In the genomic region with DNA sequence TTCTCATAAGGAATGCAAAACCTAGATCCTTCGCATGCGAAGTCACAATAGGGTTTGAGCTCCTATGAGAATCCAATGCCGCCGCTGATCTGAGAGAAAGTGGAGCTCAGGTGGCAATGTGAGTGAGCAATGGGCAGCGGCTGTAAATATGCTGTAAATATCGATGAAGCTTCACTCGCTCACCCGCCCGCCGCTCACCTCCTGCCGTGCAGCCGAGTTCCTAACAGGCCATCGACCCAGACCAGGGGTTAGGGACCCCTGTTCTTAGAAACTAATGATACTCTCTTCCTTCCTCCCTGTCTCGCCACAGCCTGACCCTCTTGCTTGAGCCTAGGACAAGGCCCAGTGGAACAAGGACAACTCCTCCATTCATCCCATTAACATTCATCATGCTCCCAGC, we compare ENCODE assay signal across 20 cellular contexts. TPM values are rescaled to one million over a fixed set of nuclear protein-coding genes. Genes with fewer than 3 reads are reported as not detected.
DNase-seq lines count a peak whose midpoint lies in the region; ATAC-seq, FAIRE-seq and TF ChIP-seq lines count a peak whose summit lies in the region.
"Had no signal": no experiment of that assay in that cellular context is flagged by ENCODE, and none has a peak within 500 bp of the region (broad histone marks: within the 10 kb centered on the region; RNA-seq: fewer than 3 reads in every experiment).

No MANE protein-coding gene starts in this region.

- H3K4me1 ChIP-seq in IMR-90 (ENCODE audit: control insufficient read depth, insufficient read depth, low read length) = peaks cover 20% of the 10 kb centered on the region
- H3K4me1 ChIP-seq in mesendoderm (ENCODE audit: control insufficient read depth, low read depth, low read length) = no peaks in the 10 kb centered on the region
- peaks cover 0 to 54% (median 54%) of the 10 kb centered on the region in 5 donors for H3K4me1 ChIP-seq in subcutaneous abdominal adipose tissue (ENCODE audit: control insufficient read depth in 5 of 5, insufficient read depth in 5 of 5, low read length in 5 of 5)

- peaks cover 53% of the 10 kb centered on the region for H3K4me1 Mint-ChIP-seq in brain
- H3K4me1 Mint-ChIP-seq in activated CD4-positive, alpha-beta memory T cell treated with anti-CD3 and anti-CD28 coated beads for 36 hours (ENCODE audit: low read depth) = peaks cover 3% of the 10 kb centered on the region
- H3K4me1 Mint-ChIP-seq: GM23338 had no signal

- H2BK120ac ChIP-seq in IMR-90 (ENCODE audit: low read depth, low read length) (no peak overlapping the region), mesendoderm (ENCODE audit: low read depth, low read length) (no peak overlapping the region)

- H3K9me3 ChIP-seq in IMR-90 (ENCODE audit: control insufficient read depth, insufficient read depth, low read length) = no peaks in the 10 kb centered on the region
- no peaks in the 10 kb centered on the region for H3K9me3 ChIP-seq in subcutaneous abdominal adipose tissue (ENCODE audit: control insufficient read depth in 5 of 5, low read length in 5 of 5)
- H3K9me3 ChIP-seq: BLaER1 had no signal

- H4K5ac ChIP-seq in IMR-90 (ENCODE audit: low read depth, low read length) (no peak overlapping the region), mesendoderm (ENCODE audit: low read length) (no peak overlapping the region)

- 0 out of 2 replicates have a peak overlapping the region, but pooled peaks have one; percentile 20 for H2BK20ac ChIP-seq in IMR-90 (ENCODE audit: low read depth, low read length)

- intact Hi-C loops in IMR-90 (cut with micrococcal nuclease) = no loop called here
- intact Hi-C loops in activated CD4-positive, alpha-beta memory T cell treated with anti-CD3 and anti-CD28 coated beads for 36 hours (cut with micrococcal nuclease) = no loop called here

- H3K27me3 Mint-ChIP-seq in brain = no peaks in the 10 kb centered on the region
- H3K27me3 Mint-ChIP-seq in activated CD4-positive, alpha-beta memory T cell treated with anti-CD3 and anti-CD28 coated beads for 36 hours = peaks cover 3% of the 10 kb centered on the region
- H3K27me3 Mint-ChIP-seq: CD4-positive, alpha-beta memory T cell had no signal

- peak overlapping the region; percentile 42 for H2AK9ac ChIP-seq in IMR-90 (replicated peaks; ENCODE audit: low read depth, low read length, poor library complexity)

- H4K8ac ChIP-seq in IMR-90 (ENCODE audit: low read depth in 2 of 2, low read length in 2 of 2) (no peak overlapping the region), mesendoderm (ENCODE audit: low read depth, low read length) (no peak overlapping the region)

- H3K27ac ChIP-seq in IMR-90 (ENCODE audit: insufficient read depth, low read length) (no peak overlapping the region), mesendoderm (ENCODE audit: low read depth, low read length) (no peak overlapping the region), subcutaneous abdominal adipose tissue (ENCODE audit: low read depth, low read length) (peak overlapping the region; percentile 88)
- H3K27ac ChIP-seq: BLaER1, HL-60 had no signal

- no peak overlapping the region for H3K4me3 Mint-ChIP-seq in brain
- H3K4me3 Mint-ChIP-seq in activated CD4-positive, alpha-beta memory T cell treated with anti-CD3 and anti-CD28 coated beads for 36 hours = no peak overlapping the region
- H3K4me3 Mint-ChIP-seq: CD14-positive monocyte; CD4-positive, alpha-beta memory T cell; GM23338 had no signal

- H3K27me3 ChIP-seq in IMR-90 (ENCODE audit: control insufficient read depth, insufficient read depth, low read length) (no peaks in the 10 kb centered on the region), mesendoderm (ENCODE audit: insufficient read depth, low read length, poor library complexity) (no peaks in the 10 kb centered on the region), subcutaneous abdominal adipose tissue (ENCODE audit: control insufficient read depth in 5 of 5, insufficient read depth in 4 of 5, low read length in 5 of 5) (no peaks in the 10 kb centered on the region)
- H3K27me3 ChIP-seq: BLaER1 had no signal

- TF ChIP-seq CTCF in IMR-90 (conservative IDR thresholded peaks at IDR 0.05; ENCODE audit: low read depth, low read length) (no peak), brain (conservative IDR thresholded peaks at IDR 0.05) (no peak)

- H3K36me3 ChIP-seq in IMR-90 (ENCODE audit: control insufficient read depth, insufficient read depth, low read length) (no peaks in the 10 kb centered on the region), mesendoderm (ENCODE audit: control insufficient read depth, insufficient read depth, low read length) (no peaks in the 10 kb centered on the region), subcutaneous abdominal adipose tissue (ENCODE audit: control insufficient read depth in 5 of 5, insufficient read depth in 5 of 5, low read length in 5 of 5) (no peaks in the 10 kb centered on the region)
- H3K36me3 ChIP-seq: BLaER1 had no signal

- dilution Hi-C loops in IMR-90 (cut with HindIII; ENCODE audit: low sequenced_read_pairs, unreplicated experiment) = no loop called here

- no TSS peak for BruUV-seq in IMR-90 (replicated peaks; lab: Mats Ljungman, UMichigan)

- no peaks in the 10 kb centered on the region for H3K36me3 Mint-ChIP-seq in brain
- no peaks in the 10 kb centered on the region for H3K36me3 Mint-ChIP-seq in activated CD4-positive, alpha-beta memory T cell treated with anti-CD3 and anti-CD28 coated beads for 36 hours
- H3K36me3 Mint-ChIP-seq: CD14-positive monocyte; CD4-positive, alpha-beta memory T cell had no signal

- H3K9me1 ChIP-seq in IMR-90 (ENCODE audit: insufficient read depth, low read length) = peaks cover 13% of the 10 kb centered on the region

- H4K20me1 ChIP-seq in IMR-90 (ENCODE audit: insufficient read depth, low read length) = no peaks in the 10 kb centered on the region
- H4K20me1 ChIP-seq: BLaER1 had no signal

- no peak for DNase-seq in IMR-90
- no peak for DNase-seq in mesendoderm
- no peak for DNase-seq in ureter (ENCODE audit: low spot score)
- no peak for DNase-seq in GM19239 (ENCODE audit: insufficient read length, low spot score)
- DNase-seq in activated CD4-positive, alpha-beta memory T cell treated with anti-CD3 and anti-CD28 coated beads for 36 hours = no peak
- DNase-seq: 8988T; CD4-positive, alpha-beta memory T cell; DMS153; DMS79; GDM1; HCEC 1CT had no signal

- H3K4ac ChIP-seq in IMR-90 (ENCODE audit: low read depth, low read length) (peak overlapping the region; percentile 47; the same call in 1 of the 2 replicates), mesendoderm (ENCODE audit: low read depth, low read length) (no peak overlapping the region)

- no peak overlapping the region for H3K14ac ChIP-seq in IMR-90 (replicated peaks; ENCODE audit: low read depth, low read length)

- H3K9ac ChIP-seq in IMR-90 (ENCODE audit: low read depth, low read length) (no peak overlapping the region), mesendoderm (ENCODE audit: low read length) (no peak overlapping the region), subcutaneous abdominal adipose tissue (ENCODE audit: low read length in 5 of 5) (peak overlapping the region in 3 of 5 donors; percentile 26 to 53 (median 44))
- H3K9ac ChIP-seq: BLaER1 had no signal

- H3K4me2 ChIP-seq in IMR-90 (ENCODE audit: low read depth, low read length) (no peak overlapping the region), mesendoderm (ENCODE audit: low read length) (no peak overlapping the region)
- H3K4me2 ChIP-seq: BLaER1, GM23338 had no signal

- H2BK15ac ChIP-seq in IMR-90 (ENCODE audit: low read depth, low read length) (no peak overlapping the region), mesendoderm (replicated peaks; ENCODE audit: low read depth) (no peak overlapping the region)

- H2AK5ac ChIP-seq in IMR-90 (ENCODE audit: low read depth, low read length) (peak overlapping the region; percentile 85), mesendoderm (ENCODE audit: low read length) (no peak overlapping the region)

- no peaks in the 10 kb centered on the region for H3K79me2 ChIP-seq in mesendoderm (ENCODE audit: control insufficient read depth, insufficient read depth, low read length)

- no peak for FAIRE-seq in GM19239 (lab: Jason Lieb, UNC)
- FAIRE-seq: GM12892, GM18507, H54 had no signal

- H3K9me3 Mint-ChIP-seq in brain = peaks cover 0 to 11% (median 0%) of the 10 kb centered on the region in 5 experiments
- no peaks in the 10 kb centered on the region for H3K9me3 Mint-ChIP-seq in activated CD4-positive, alpha-beta memory T cell treated with anti-CD3 and anti-CD28 coated beads for 36 hours

- H3K18ac ChIP-seq in IMR-90 (ENCODE audit: low read depth, low read length) (no peak overlapping the region), mesendoderm (ENCODE audit: low read length) (no peak overlapping the region)

- 93% methylated on average over 2 of the region's 14 CpGs; no CpG with 5 or more reads in 1 of the 2 experiments for WGBS in IMR-90 (ENCODE audit: extremely low coverage in 2 of 2, insufficient read length in 1 of 2), 2 experiments
- no CpG with 5 or more reads among the region's 14 CpGs for WGBS in mesendoderm (ENCODE audit: extremely low coverage, insufficient coverage, low lambda C conversion rate)

- H4K91ac ChIP-seq in IMR-90 (ENCODE audit: insufficient read depth, low read depth, low read length) = no peak overlapping the region

- H2BK5ac ChIP-seq in IMR-90 (ENCODE audit: low read depth, low read length, poor library complexity, severe bottlenecking) (no peak overlapping the region), mesendoderm (ENCODE audit: low read length) (no peak overlapping the region)

- H3K4me3 ChIP-seq in IMR-90 (ENCODE audit: insufficient read depth, low read depth, low read length) (no peak overlapping the region), mesendoderm (ENCODE audit: low read length) (no peak overlapping the region), subcutaneous abdominal adipose tissue (ENCODE audit: low read depth in 1 of 5, low read length in 5 of 5) (peak overlapping the region in 2 of 5 donors; percentile 34 to 42)
- H3K4me3 ChIP-seq: BLaER1, GM23338 had no signal

- CTCF ChIA-PET in IMR-90 (lab: Yijun Ruan, JAX) = no interaction called here
- CTCF ChIA-PET in activated CD4-positive, alpha-beta memory T cell treated with anti-CD3 and anti-CD28 coated beads for 36 hours (lab: Charles Lee) = no interaction called here

- H3K23ac ChIP-seq in IMR-90 (ENCODE audit: low read depth, low read length) (no peak overlapping the region), mesendoderm (ENCODE audit: low read length) (no peak overlapping the region)

- peak overlapping the region in 3 of 5 experiments; percentile 3 to 72 (median 48) for H3K27ac Mint-ChIP-seq in brain
- H3K27ac Mint-ChIP-seq in activated CD4-positive, alpha-beta memory T cell treated with anti-CD3 and anti-CD28 coated beads for 36 hours = no peak overlapping the region
- H3K27ac Mint-ChIP-seq: CD4-positive, alpha-beta memory T cell; GM23338 had no signal

- no peak for TF ChIP-seq POLR2A in IMR-90 (IDR thresholded peaks at IDR 0.05; ENCODE audit: low read depth, low read length)

- no peak overlapping the region for H3K56ac ChIP-seq in IMR-90 (ENCODE audit: extremely low read depth, insufficient read depth, low read length)
- peak overlapping the region; percentile 19 for H3K56ac ChIP-seq in mesendoderm (ENCODE audit: low read length)

- ATAC-seq in IMR-90 (ENCODE audit: low read depth) = no peak
- ATAC-seq: GM23338 had no signal

- no peak for TF ChIP-seq RAD21 in IMR-90 (IDR thresholded peaks at IDR 0.05; ENCODE audit: low read length)

- in situ Hi-C loops in IMR-90 (cut with MboI; ENCODE audit: low sequenced_read_pairs) = no loop called here

- POLR2A ChIA-PET in IMR-90 (lab: Charles Lee; ENCODE audit: unreplicated experiment) = no interaction called here
- POLR2A ChIA-PET in activated CD4-positive, alpha-beta memory T cell treated with anti-CD3 and anti-CD28 coated beads for 36 hours (lab: Charles Lee) = interaction anchor here (1.1 kb wide), 1 partner anchor 9 kb away, joined by 3 read pairs; a partner anchor contains a TSS

- H2AFZ ChIP-seq in IMR-90 (replicated peaks; ENCODE audit: low read length, poor library complexity) = peak overlapping the region; percentile 32
- H2AFZ ChIP-seq: GM23338 had no signal

- no peaks in the 10 kb centered on the region for H3K79me1 ChIP-seq in IMR-90 (ENCODE audit: low read depth in 1 of 2, low read length in 2 of 2)
- H3K79me1 ChIP-seq in mesendoderm (ENCODE audit: low read length) = no peaks in the 10 kb centered on the region

RNA-seq across cellular contexts. Expression of a gene that starts 9.5 kb away (rescaled TPM):
- total RNA-seq in IMR-90 (2012; rRNA removed) (3.9 and 6.1 TPM in 2 replicates), ureter (56.4 TPM)
- polyA plus RNA-seq in IMR-90 (2012; rRNA removed) (10.3 TPM in 2 replicates), brain (ENCODE audit: insufficient read depth, low read depth, low replicate concordance) (30.3 TPM)
- polyA plus RNA-seq in IMR-90 (2012; cell fraction: cytosol; rRNA removed) = 2.1 and 4.1 TPM in 2 replicates
- polyA plus RNA-seq in IMR-90 (2012; cell fraction: nucleus; rRNA removed; ENCODE audit: low replicate concordance) = 109 and 145 TPM in 2 replicates
- 2.4 TPM for polyA plus RNA-seq in mesendoderm (2013, experiment 1 of 2)
- polyA plus RNA-seq in mesendoderm (2013, experiment 2 of 2) = 2.4 TPM
- total RNA-seq in activated CD4-positive, alpha-beta memory T cell treated with anti-CD3 and anti-CD28 coated beads for 36 hours = 10 to 100 TPM; 63.7 to 69.5 TPM

RNA-seq across cellular contexts. Expression of a gene that starts 10.7 kb away (rescaled TPM):
- total RNA-seq in IMR-90 (2012; rRNA removed) = 18.3 and 24.2 TPM in 2 replicates
- polyA plus RNA-seq in IMR-90 (2012; rRNA removed) = 25.9 and 29.5 TPM in 2 replicates
- polyA plus RNA-seq in IMR-90 (2012; cell fraction: cytosol; rRNA removed) = 31.9 and 44.3 TPM in 2 replicates
- 60.3 and 64.4 TPM in 2 replicates for polyA plus RNA-seq in IMR-90 (2012; cell fraction: nucleus; rRNA removed; ENCODE audit: low replicate concordance)
- polyA plus RNA-seq in brain (ENCODE audit: insufficient read depth, low read depth, low replicate concordance) = 10.5 TPM
- polyA plus RNA-seq in mesendoderm (2013, experiment 1 of 2) = 6.2 TPM
- 6.4 TPM for polyA plus RNA-seq in mesendoderm (2013, experiment 2 of 2)
- 27.0 TPM for total RNA-seq in ureter
- total RNA-seq in activated CD4-positive, alpha-beta memory T cell treated with anti-CD3 and anti-CD28 coated beads for 36 hours = 10 to 100 TPM; 15.5 to 15.9 TPM

Comparison
In these comparisons a context has a peak if more than half of its experiments do, and no peak if none do; other contexts are left out.
1. H3K9ac ChIP-seq: peak in subcutaneous abdominal adipose tissue (3 of 5); none in IMR-90 (single experiment) and mesendoderm (single experiment).